7 cellular contexts compared by ENCODE assay signal in the genomic region with DNA sequence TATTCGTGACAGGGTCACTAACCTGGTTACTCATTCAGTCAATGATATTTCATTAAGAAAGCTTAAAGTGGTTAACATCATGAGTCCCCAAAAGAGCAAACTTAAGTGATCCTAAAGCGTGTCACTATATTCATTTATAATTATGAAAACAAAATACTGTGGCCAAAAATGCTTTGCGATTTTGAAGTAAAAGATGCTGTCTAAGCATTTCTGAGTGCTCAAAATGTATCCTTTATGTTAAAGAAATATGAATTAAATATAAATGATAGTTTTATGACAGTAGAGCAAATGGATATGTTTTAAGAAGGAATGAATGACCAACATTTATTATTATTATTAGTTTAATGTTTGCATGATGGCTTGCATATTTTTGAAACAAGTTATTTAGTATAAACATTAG.
"Had no signal": no experiment of that assay in that cellular context is flagged by ENCODE, and none has a peak within 500 bp of the region (broad histone marks: within the 10 kb centered on the region; RNA-seq: fewer than 3 reads in every experiment).

No MANE protein-coding gene starts in this region.

- H3K4me2 ChIP-seq: GM23338 had no signal

- H3K4me3 ChIP-seq: GM23338 had no signal

- H2AFZ ChIP-seq: GM23338 had no signal

- FAIRE-seq: H1, H54, HTR-8/SVneo had no signal

- DNase-seq: H9, HCEC 1CT, KBM-7 had no signal

- ATAC-seq: GM23338 had no signal
